Comparison of ENCODE assay signal across 9 cellular contexts in genomic region chr19:20039203-20039723, GRCh38.
A peak's percentile ranks its signal among the peaks of the same experiment; 100 is the strongest.
DNase-seq lines count a peak whose midpoint lies in the region; ATAC-seq and TF ChIP-seq lines count a peak whose summit lies in the region.
"Had no signal": no experiment of that assay in that cellular context is flagged by ENCODE, and none has a peak within 500 bp of the region (broad histone marks: within the 10 kb centered on the region; RNA-seq: fewer than 3 reads in every experiment).

ZNF682 (minus strand) TSS chr19:20039505; CDS start chr19:20039345, 160 bp downstream.

- DNase-seq in AG08396 (ENCODE audit: low spot score): peak; percentile 97
- peak; percentile 96 for DNase-seq in NCI-H774 (lab: John Stamatoyannopoulos, UW)
- peak; percentile 93 for DNase-seq in activated T-cell treated with anti-CD3 and anti-CD28 coated beads for 1 hour (ENCODE audit: low read depth)
- peak; percentile 97 for DNase-seq in epithelial cell of esophagus (ENCODE audit: low read depth)
- DNase-seq in midbrain (lab: John Stamatoyannopoulos, UW): peak; percentile 95
- peak; percentile 78 to 92 for DNase-seq in stimulated activated CD8-positive, alpha-beta memory T cell treated with anti-CD3 and anti-CD28 coated beads, Interleukin-15, amount 100 ng/mL, for 4 hours (ENCODE audit: low read depth in 2 of 2)

- H3K4me3 ChIP-seq in epithelial cell of esophagus (ENCODE audit: low read length): peak within 1 kb of the TSS; percentile 87

- TF ChIP-seq CTCF in epithelial cell of esophagus (IDR thresholded peaks at IDR 0.05; ENCODE audit: insufficient read depth, low read depth, low read length, missing control alignments): no peak

- ATAC-seq in GM19023 (IDR thresholded peaks at IDR 0.05; ENCODE audit: unreplicated experiment) (peak; percentile 100), HG03342 (IDR thresholded peaks at IDR 0.05; ENCODE audit: unreplicated experiment) (peak; percentile 98)
- ATAC-seq: HCT116 had no signal

Comparison
In these comparisons a context has a peak if more than half of its experiments do, and no peak if none do; other contexts are left out.
1. Peak in every context shown above with its lines: DNase-seq, ATAC-seq and H3K4me3 ChIP-seq.